In genomic region chr4:1337376-1337831, GRCh38 we compare ENCODE assay signal across 10 cellular contexts. TPM values are rescaled to one million over a fixed set of nuclear protein-coding genes. Genes with fewer than 3 reads are reported as not detected.
DNase-seq lines count a peak whose midpoint lies in the region; ATAC-seq and TF ChIP-seq lines count a peak whose summit lies in the region.
"Had no signal": no experiment of that assay in that cellular context is flagged by ENCODE, and none has a peak within 500 bp of the region (broad histone marks: within the 10 kb centered on the region; RNA-seq: fewer than 3 reads in every experiment).

No MANE protein-coding gene starts in this region.

- no peaks in the 10 kb centered on the region for H3K9me3 ChIP-seq in neural progenitor cell (ENCODE audit: low read depth)
- H3K9me3 ChIP-seq: BLaER1 had no signal

- H2AFZ ChIP-seq in neural progenitor cell (replicated peaks), result no peak overlapping the region

- peaks cover 0 to 5% of the 10 kb centered on the region in 2 donors for H3K9me3 Mint-ChIP-seq in activated naive CD4-positive, alpha-beta T cell treated with anti-CD3 and anti-CD28 coated beads, Interleukin-2, amount 50 U/mL, for 72 hours
- peaks cover 5% of the 10 kb centered on the region for H3K9me3 Mint-ChIP-seq in neural progenitor cell

- no peaks in the 10 kb centered on the region for H3K4me1 ChIP-seq in neural progenitor cell

- no peaks in the 10 kb centered on the region for H3K4me1 Mint-ChIP-seq in neural progenitor cell

- peaks cover 28 to 51% of the 10 kb centered on the region in 2 donors for H3K36me3 Mint-ChIP-seq in activated naive CD4-positive, alpha-beta T cell treated with anti-CD3 and anti-CD28 coated beads, Interleukin-2, amount 50 U/mL, for 72 hours
- H3K36me3 Mint-ChIP-seq in neural progenitor cell, result peaks cover 45% of the 10 kb centered on the region

- no peaks in the 10 kb centered on the region for H3K79me2 ChIP-seq in neural progenitor cell (ENCODE audit: low read depth)

- peak; percentile 54 for DNase-seq in stimulated activated naive CD4-positive, alpha-beta T cell treated with Interleukin-2 at 50 U/mL for 16 hours (lab: John Stamatoyannopoulos, UW)
- no peak for DNase-seq in stimulated activated naive CD4-positive, alpha-beta T cell (lab: John Stamatoyannopoulos, UW)
- peak; percentile 66 to 86 for DNase-seq in activated naive CD4-positive, alpha-beta T cell treated with anti-CD3 and anti-CD28 coated beads, Interleukin-2, amount 50 U/mL, for 72 hours (ENCODE audit: low spot score in 2 of 2)
- no peak for DNase-seq in neural progenitor cell (ENCODE audit: low spot score)
- no peak for DNase-seq in SKM-1 treated with dmso at 0.1 percent for 144 hours (lab: John Stamatoyannopoulos, UW; ENCODE audit: unreplicated experiment)
- no peak for DNase-seq in NCI-H526 treated with DMSO at 0.1 percent for 48 hours (lab: John Stamatoyannopoulos, UW)
- DNase-seq in left ventricle myocardium superior, result no peak
- DNase-seq: retina had no signal

- no peaks in the 10 kb centered on the region for H3K27me3 ChIP-seq in neural progenitor cell
- H3K27me3 ChIP-seq: BLaER1 had no signal

- peak; percentile 89 to 95 for ATAC-seq in activated naive CD4-positive, alpha-beta T cell treated with anti-CD3 and anti-CD28 coated beads, Interleukin-2, amount 50 U/mL, for 72 hours
- ATAC-seq in GM21786 (IDR thresholded peaks at IDR 0.05; ENCODE audit: unreplicated experiment) (no peak), left ventricle myocardium superior (no peak)

- no peaks in the 10 kb centered on the region for H3K36me3 ChIP-seq in neural progenitor cell

- TF ChIP-seq CTCF in neural progenitor cell (IDR thresholded peaks at IDR 0.05), result no peak

- H3K9ac ChIP-seq in neural progenitor cell, result no peak overlapping the region
- H3K9ac ChIP-seq: BLaER1 had no signal

- H3K4me3 Mint-ChIP-seq in neural progenitor cell, result peak overlapping the region; percentile 17

- H3K27me3 Mint-ChIP-seq in neural progenitor cell (ENCODE audit: insufficient read depth, low read depth), result peaks cover 13% of the 10 kb centered on the region

- H3K4me2 ChIP-seq in neural progenitor cell, result no peak overlapping the region
- H3K4me2 ChIP-seq: BLaER1 had no signal

- intact Hi-C loops in left ventricle myocardium superior (cut with micrococcal nuclease), result no loop called here

- peak overlapping the region; percentile 79 to 96 for H3K27ac Mint-ChIP-seq in activated naive CD4-positive, alpha-beta T cell treated with anti-CD3 and anti-CD28 coated beads, Interleukin-2, amount 50 U/mL, for 72 hours
- no peak overlapping the region for H3K27ac Mint-ChIP-seq in neural progenitor cell

- no peaks in the 10 kb centered on the region for H4K20me1 ChIP-seq in neural progenitor cell (ENCODE audit: low read depth)

- H3F3A ChIP-seq in neural progenitor cell (ENCODE audit: low read depth), result no peaks in the 10 kb centered on the region

- no peak overlapping the region for H3K4me3 ChIP-seq in neural progenitor cell
- H3K4me3 ChIP-seq: BLaER1 had no signal

- no peak overlapping the region for H3K27ac ChIP-seq in neural progenitor cell
- H3K27ac ChIP-seq: BLaER1 had no signal

RNA-seq across cellular contexts. Expression of gene UVSSA, which starts 9.6 kb away (rescaled TPM):
- 10 to 100 TPM; 19.1 to 23.8 TPM for total RNA-seq in activated naive CD4-positive, alpha-beta T cell treated with anti-CD3 and anti-CD28 coated beads, Interleukin-2, amount 50 U/mL, for 72 hours
- total RNA-seq in neural progenitor cell (ENCODE audit: low replicate concordance), result 10.9 and 19.2 TPM in 2 replicates
- total RNA-seq in left ventricle myocardium superior, result 5.9 TPM

RNA-seq across cellular contexts. Expression of gene MAEA, which starts 47.7 kb away (rescaled TPM):
- total RNA-seq in activated naive CD4-positive, alpha-beta T cell treated with anti-CD3 and anti-CD28 coated beads, Interleukin-2, amount 50 U/mL, for 72 hours, result 10 to 100 TPM; 42.8 to 50.1 TPM
- total RNA-seq in neural progenitor cell (ENCODE audit: low replicate concordance) (38.2 and 68.6 TPM in 2 replicates), left ventricle myocardium superior (49.6 TPM)

Comparison
In these comparisons a context has a peak if more than half of its experiments do, and no peak if none do; other contexts are left out.
1. DNase-seq: peak in stimulated activated naive CD4-positive, alpha-beta T cell treated with Interleukin-2 at 50 U/mL for 16 hours (single experiment) and activated naive CD4-positive, alpha-beta T cell treated with anti-CD3 and anti-CD28 coated beads, Interleukin-2, amount 50 U/mL, for 72 hours (2 of 2); none in stimulated activated naive CD4-positive, alpha-beta T cell (0 of 6), neural progenitor cell (single experiment), SKM-1 treated with dmso at 0.1 percent for 144 hours (single experiment), NCI-H526 treated with DMSO at 0.1 percent for 48 hours (single experiment) and left ventricle myocardium superior (single experiment).
2. ATAC-seq: peak in activated naive CD4-positive, alpha-beta T cell treated with anti-CD3 and anti-CD28 coated beads, Interleukin-2, amount 50 U/mL, for 72 hours (2 of 2); none in GM21786 (single experiment) and left ventricle myocardium superior (single experiment).